In genomic region chr20:57498425-57499400, GRCh38 we compare ENCODE assay signal across 8 cellular contexts. TPM values are rescaled to one million over a fixed set of nuclear protein-coding genes. Genes with fewer than 3 reads are reported as not detected.
DNase-seq lines count a peak whose midpoint lies in the region; ATAC-seq and TF ChIP-seq lines count a peak whose summit lies in the region.

No MANE protein-coding gene starts in this region.

- no peak overlapping the region for H3K4me3 ChIP-seq in fibroblast of the aortic adventitia (ENCODE audit: low read depth, low read length)

- H3K4me1 Mint-ChIP-seq in T-helper 2 cell treated with Interferon-gamma antibody and Interleukin-4, amounts not matched to agents 5 μg/mL and 100 μg/mL, for 36 hours (ENCODE audit: low read depth): peaks cover 18% of the 10 kb centered on the region

- intact Hi-C loops in cardiac septum (cut with DNase I): loop anchor here (10.0 kb wide), 1 partner anchor 404 kb away; no protein-coding TSS in a partner anchor
- intact Hi-C loops in Right ventricle myocardium superior (cut with DNase I): no loop called here

- no peaks in the 10 kb centered on the region for H3K36me3 Mint-ChIP-seq in T-helper 2 cell treated with Interferon-gamma antibody and Interleukin-4, amounts not matched to agents 5 μg/mL and 100 μg/mL, for 36 hours (ENCODE audit: low read depth)

- no peaks in the 10 kb centered on the region for H3K9me3 Mint-ChIP-seq in T-helper 2 cell treated with Interferon-gamma antibody and Interleukin-4, amounts not matched to agents 5 μg/mL and 100 μg/mL, for 36 hours

- peak; percentile 72 for TF ChIP-seq CTCF in fibroblast of the aortic adventitia (IDR thresholded peaks at IDR 0.05; ENCODE audit: insufficient read depth, low read length)

- DNase-seq in cardiac septum (ENCODE audit: low spot score): peak; percentile 78
- DNase-seq in Right ventricle myocardium superior: no peak
- peak; percentile 62 to 63 for DNase-seq in Kasumi-1 (lab: John Stamatoyannopoulos, UW)
- no peak for DNase-seq in T-helper 2 cell treated with Interferon-gamma antibody and Interleukin-4, amounts not matched to agents 5 μg/mL and 100 μg/mL, for 36 hours (ENCODE audit: low spot score)
- DNase-seq in fibroblast of the aortic adventitia (ENCODE audit: low read depth): peak; percentile 30
- DNase-seq in stimulated activated CD4-positive, alpha-beta T cell treated with anti-CD3 and anti-CD28 coated beads, Interleukin-2, amount 100 ng/mL, for 48 hours: peak; percentile 20 to 24
- DNase-seq in cerebellum (ENCODE audit: low spot score): no peak

- H3K27me3 Mint-ChIP-seq in T-helper 2 cell treated with Interferon-gamma antibody and Interleukin-4, amounts not matched to agents 5 μg/mL and 100 μg/mL, for 36 hours (ENCODE audit: low read depth): peaks cover 42% of the 10 kb centered on the region

- H3K27ac Mint-ChIP-seq in T-helper 2 cell treated with Interferon-gamma antibody and Interleukin-4, amounts not matched to agents 5 μg/mL and 100 μg/mL, for 36 hours: no peak overlapping the region

- peak overlapping the region; percentile 58 for H3K4me3 Mint-ChIP-seq in T-helper 2 cell treated with Interferon-gamma antibody and Interleukin-4, amounts not matched to agents 5 μg/mL and 100 μg/mL, for 36 hours

- ATAC-seq in Right ventricle myocardium superior (ENCODE audit: poor library complexity) (no peak), HG02973 (IDR thresholded peaks at IDR 0.05; ENCODE audit: unreplicated experiment) (no peak)

RNA-seq across cellular contexts. Expression of gene CTCFL, which starts 26.2 kb away (rescaled TPM):
- total RNA-seq in cardiac septum: not detected
- not detected for total RNA-seq in Right ventricle myocardium superior
- not detected in 2 replicates for total RNA-seq in fibroblast of the aortic adventitia (ENCODE audit: low replicate concordance)
- total RNA-seq in cerebellum: not detected

Comparison
In these comparisons a context has a peak if more than half of its experiments do, and no peak if none do; other contexts are left out.
1. DNase-seq: peak in cardiac septum (single experiment), Kasumi-1 (2 of 2), fibroblast of the aortic adventitia (single experiment) and stimulated activated CD4-positive, alpha-beta T cell treated with anti-CD3 and anti-CD28 coated beads, Interleukin-2, amount 100 ng/mL, for 48 hours (2 of 2); none in Right ventricle myocardium superior (single experiment), T-helper 2 cell treated with Interferon-gamma antibody and Interleukin-4, amounts not matched to agents 5 μg/mL and 100 μg/mL, for 36 hours (single experiment) and cerebellum (single experiment).